8 cellular contexts compared by ENCODE assay signal in the genomic region with DNA sequence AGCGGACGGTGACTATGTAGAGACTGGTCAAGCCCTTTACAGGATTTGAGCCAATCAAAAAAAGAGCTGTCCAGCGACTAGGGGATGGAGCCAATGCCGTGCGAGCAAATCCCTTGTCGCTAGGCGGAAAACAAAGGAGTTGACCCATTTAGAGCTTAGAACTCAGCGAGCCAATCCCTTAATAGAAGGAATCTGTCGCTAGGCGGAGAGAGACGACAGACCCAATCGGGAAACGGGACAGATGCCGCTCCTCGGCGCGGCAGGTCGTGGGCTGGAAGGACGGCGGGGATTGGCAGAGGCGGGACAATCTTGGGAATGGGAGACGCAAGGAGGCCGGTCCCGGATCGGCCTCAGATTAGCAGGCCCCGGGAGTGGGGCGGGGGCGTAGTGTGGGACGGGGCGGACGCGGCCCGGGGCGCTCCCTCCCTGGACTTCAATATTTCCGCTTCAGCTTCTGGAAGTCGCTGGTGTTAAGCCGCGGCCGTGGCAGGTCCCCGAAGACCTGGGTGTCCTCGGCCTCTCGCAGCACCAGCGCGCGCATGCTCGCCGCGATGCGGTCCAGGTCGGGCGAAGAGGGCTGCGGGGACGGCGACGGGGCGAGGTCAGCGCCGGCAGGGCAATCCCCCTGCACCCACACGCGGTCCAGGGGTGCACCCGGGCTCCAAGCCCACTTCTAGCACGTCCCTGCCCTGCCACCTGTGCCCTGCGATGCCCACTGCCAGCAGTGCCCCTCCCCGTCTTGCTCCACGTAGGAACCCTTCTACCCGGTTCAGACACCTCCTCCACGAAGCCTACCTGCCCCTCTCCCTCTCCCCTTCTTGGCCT. TPM values are rescaled to one million over a fixed set of nuclear protein-coding genes. Genes with fewer than 3 reads are reported as not detected.
A peak's percentile ranks its signal among the peaks of the same experiment; 100 is the strongest.
DNase-seq lines count a peak whose midpoint lies in the region; ATAC-seq and TF ChIP-seq lines count a peak whose summit lies in the region.

No MANE protein-coding gene starts in this region.

- peaks cover 22% of the 10 kb centered on the region for H4K20me1 ChIP-seq in BLaER1

- H3K36me3 ChIP-seq in BLaER1 (peaks cover 21% of the 10 kb centered on the region), colonic mucosa (no peaks in the 10 kb centered on the region)

- H3K4me1 ChIP-seq in BLaER1: peaks cover 52% of the 10 kb centered on the region
- peaks cover 22% of the 10 kb centered on the region for H3K4me1 ChIP-seq in colonic mucosa

- H3K9me3 Mint-ChIP-seq in activated CD4-positive, alpha-beta T cell treated with anti-CD3 and anti-CD28 coated beads, Interleukin-2, amount 10 ng/mL, durations not matched to agents 24 days and 14 days: no peaks in the 10 kb centered on the region

- TF ChIP-seq CTCF in colonic mucosa (IDR thresholded peaks at IDR 0.05): no peak

- H3K4me2 ChIP-seq in BLaER1: peak overlapping the region; percentile 96

- no peak overlapping the region for H3K4me3 Mint-ChIP-seq in activated CD4-positive, alpha-beta T cell treated with anti-CD3 and anti-CD28 coated beads, Interleukin-2, amount 10 ng/mL, durations not matched to agents 24 days and 14 days

- intact Hi-C loops in activated CD4-positive, alpha-beta T cell treated with anti-CD3 and anti-CD28 coated beads, Interleukin-2, amount 10 ng/mL, durations not matched to agents 24 days and 14 days (cut with micrococcal nuclease): loop anchor here (1.0 to 10.0 kb wide), 6 partner anchors 8 to 115 kb away; partner anchors contain the start of genes AKT1S1, AP2A1, MED25 and TBC1D17
- intact Hi-C loops in colonic mucosa (cut with DNase I): loop anchor here (10.0 kb wide), 1 partner anchor 55 kb away; the partner anchor contains the start of genes FUZ and MED25

- H3K27ac ChIP-seq in BLaER1 (peak overlapping the region; percentile 89), colonic mucosa (peak overlapping the region; percentile 91), layer of hippocampus (ENCODE audit: low read depth, low read length) (peak overlapping the region; percentile 97)

- peaks cover 41% of the 10 kb centered on the region for H3K4me1 Mint-ChIP-seq in activated CD4-positive, alpha-beta T cell treated with anti-CD3 and anti-CD28 coated beads, Interleukin-2, amount 10 ng/mL, durations not matched to agents 24 days and 14 days

- ATAC-seq in GM19324 (IDR thresholded peaks at IDR 0.05; ENCODE audit: low FRiP score, unreplicated experiment): peak; percentile 75
- ATAC-seq in HG03460 (IDR thresholded peaks at IDR 0.05; ENCODE audit: unreplicated experiment): peak; percentile 65

- no peaks in the 10 kb centered on the region for H3K27me3 ChIP-seq in BLaER1
- H3K27me3 ChIP-seq in colonic mucosa: no peaks in the 10 kb centered on the region
- no peaks in the 10 kb centered on the region for H3K27me3 ChIP-seq in layer of hippocampus (ENCODE audit: control insufficient read depth, insufficient read depth, low read length)

- DNase-seq in NCI-H526 (lab: John Stamatoyannopoulos, UW): peak; percentile 99 to 100
- peak; percentile 98 for DNase-seq in activated CD4-positive, alpha-beta T cell treated with anti-CD3 and anti-CD28 coated beads, Interleukin-2, amount 10 ng/mL, durations not matched to agents 24 days and 14 days
- DNase-seq in colonic mucosa: peak; percentile 97
- peak; percentile 64 to 82 (median 77) for DNase-seq in stimulated activated CD4-positive, alpha-beta T cell treated with anti-CD3 and anti-CD28 coated beads, Interleukin-1b, Interleukin-23, amount 100 ng/mL, for 24 hours (ENCODE audit: low read depth in 4 of 4, low spot score in 1 of 4)

- no peaks in the 10 kb centered on the region for H3K9me3 ChIP-seq in BLaER1
- no peaks in the 10 kb centered on the region for H3K9me3 ChIP-seq in colonic mucosa

- H3K9ac ChIP-seq in BLaER1 (peak overlapping the region; percentile 82), colonic mucosa (ENCODE audit: low read depth in 2 of 2, low read length in 2 of 2) (peak overlapping the region; percentile 71 to 90)

- peaks cover 26% of the 10 kb centered on the region for H3K36me3 Mint-ChIP-seq in activated CD4-positive, alpha-beta T cell treated with anti-CD3 and anti-CD28 coated beads, Interleukin-2, amount 10 ng/mL, durations not matched to agents 24 days and 14 days (ENCODE audit: low read depth)

- H3K4me3 ChIP-seq in BLaER1 (peak overlapping the region; percentile 73), colonic mucosa (peak overlapping the region; percentile 55)

- no peaks in the 10 kb centered on the region for H3K27me3 Mint-ChIP-seq in activated CD4-positive, alpha-beta T cell treated with anti-CD3 and anti-CD28 coated beads, Interleukin-2, amount 10 ng/mL, durations not matched to agents 24 days and 14 days

- H3K27ac Mint-ChIP-seq in activated CD4-positive, alpha-beta T cell treated with anti-CD3 and anti-CD28 coated beads, Interleukin-2, amount 10 ng/mL, durations not matched to agents 24 days and 14 days: no peak overlapping the region

RNA-seq across cellular contexts. Expression of gene PNKP, which starts 2.3 kb away (rescaled TPM):
- total RNA-seq in activated CD4-positive, alpha-beta T cell treated with anti-CD3 and anti-CD28 coated beads, Interleukin-2, amount 10 ng/mL, durations not matched to agents 24 days and 14 days: 123 and 124 TPM in 2 replicates
- total RNA-seq in colonic mucosa: 100 to 1,000 TPM in 1 of 2 donors, 10 to 100 TPM in 1; 53.7 to 137 TPM

RNA-seq across cellular contexts. Expression of gene AKT1S1, which starts 7.5 kb away (rescaled TPM):
- total RNA-seq in activated CD4-positive, alpha-beta T cell treated with anti-CD3 and anti-CD28 coated beads, Interleukin-2, amount 10 ng/mL, durations not matched to agents 24 days and 14 days: 31.5 and 33.5 TPM in 2 replicates
- 10 to 100 TPM; 32.7 to 74.9 TPM for total RNA-seq in colonic mucosa

RNA-seq across cellular contexts. Expression of gene TBC1D17, which starts 7.8 kb away (rescaled TPM):
- 36.5 and 36.8 TPM in 2 replicates for total RNA-seq in activated CD4-positive, alpha-beta T cell treated with anti-CD3 and anti-CD28 coated beads, Interleukin-2, amount 10 ng/mL, durations not matched to agents 24 days and 14 days
- 10 to 100 TPM; 29.4 to 33.7 TPM for total RNA-seq in colonic mucosa

RNA-seq across cellular contexts. Expression of gene PTOV1, which starts 18.7 kb away (rescaled TPM):
- 121 and 124 TPM in 2 replicates for total RNA-seq in activated CD4-positive, alpha-beta T cell treated with anti-CD3 and anti-CD28 coated beads, Interleukin-2, amount 10 ng/mL, durations not matched to agents 24 days and 14 days
- 100 to 1,000 TPM; 109 to 128 TPM for total RNA-seq in colonic mucosa

RNA-seq across cellular contexts. Expression of gene IL4I1, which starts 27.0 kb away (rescaled TPM):
- 40.4 and 41.4 TPM in 2 replicates for total RNA-seq in activated CD4-positive, alpha-beta T cell treated with anti-CD3 and anti-CD28 coated beads, Interleukin-2, amount 10 ng/mL, durations not matched to agents 24 days and 14 days
- total RNA-seq in colonic mucosa: 1 to 10 TPM; 1.0 to 2.4 TPM

Comparison
In these comparisons a context has a peak if more than half of its experiments do, and no peak if none do; other contexts are left out.
1. Peak in every context shown above with its lines: DNase-seq, ATAC-seq, H3K4me3 ChIP-seq and H3K27ac ChIP-seq.